In the genomic region with DNA sequence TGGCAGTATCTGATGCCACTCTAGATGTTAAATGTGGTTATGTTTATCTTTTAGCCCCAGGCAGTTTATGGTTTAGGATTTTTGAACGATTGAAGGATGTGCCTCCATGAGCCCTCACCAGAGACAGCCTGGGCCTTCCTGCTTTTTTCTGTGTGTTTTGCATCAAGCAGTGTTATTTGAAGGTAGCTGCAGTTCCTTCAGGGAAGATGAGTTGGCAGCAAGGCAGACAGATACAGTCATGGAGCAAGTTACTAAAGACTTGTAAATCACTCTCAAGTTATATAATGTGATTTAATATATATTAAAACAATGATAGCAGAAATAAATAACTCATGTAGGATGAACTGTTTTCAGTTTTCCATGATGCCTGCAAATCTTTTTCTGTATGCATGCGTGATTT, we compare ENCODE assay signal across 24 cellular contexts.
DNase-seq lines count a peak whose midpoint lies in the region; FAIRE-seq and TF ChIP-seq lines count a peak whose summit lies in the region.
"Had no signal": no experiment of that assay in that cellular context is flagged by ENCODE, and none has a peak within 500 bp of the region (broad histone marks: within the 10 kb centered on the region; RNA-seq: fewer than 3 reads in every experiment).

No MANE protein-coding gene starts in this region.

- TF ChIP-seq CTCF in Loucy (conservative IDR thresholded peaks at IDR 0.05; ENCODE audit: low read length) (no peak), bronchial epithelial cell (IDR thresholded peaks at IDR 0.05; ENCODE audit: insufficient read depth, low read length, severe bottlenecking) (no peak), keratinocyte (optimal IDR thresholded peaks at IDR 0.05 in 1 of 3, IDR thresholded peaks at IDR 0.05 in 1 of 3, conservative IDR thresholded peaks at IDR 0.05 in 1 of 3; ENCODE audit: extremely low read depth in 1 of 3, insufficient read depth in 2 of 3, low read length in 3 of 3) (no peak), uterus (IDR thresholded peaks at IDR 0.05) (no peak)

- no peaks in the 10 kb centered on the region for H3K9me2 ChIP-seq in Loucy (replicated peaks; ENCODE audit: low read depth, low read length)

- no peaks in the 10 kb centered on the region for H3K36me3 ChIP-seq in Loucy (ENCODE audit: insufficient read depth, low read length)
- no peaks in the 10 kb centered on the region for H3K36me3 ChIP-seq in bronchial epithelial cell (ENCODE audit: control insufficient read depth, insufficient read depth, low read length)
- no peaks in the 10 kb centered on the region for H3K36me3 ChIP-seq in keratinocyte (ENCODE audit: control insufficient read depth in 2 of 2, extremely low read depth in 1 of 2, insufficient read depth in 2 of 2, low read length in 2 of 2)
- no peaks in the 10 kb centered on the region for H3K36me3 ChIP-seq in uterus
- H3K36me3 ChIP-seq: BLaER1 treated with 17β-estradiol and CSF1 and Interleukin-3, amounts not matched to agents 10 nM and 100 nM had no signal

- H3K9ac ChIP-seq in Loucy (ENCODE audit: low read depth, low read length, poor library complexity, severe bottlenecking): no peak overlapping the region
- H3K9ac ChIP-seq in keratinocyte (ENCODE audit: control insufficient read depth, extremely low read depth, insufficient read depth, low read length): no peak overlapping the region
- H3K9ac ChIP-seq: BLaER1 treated with 17β-estradiol and CSF1 and Interleukin-3, amounts not matched to agents 10 nM and 100 nM had no signal

- H3K9me3 ChIP-seq in Loucy (ENCODE audit: insufficient read depth, low read depth, low read length) (no peaks in the 10 kb centered on the region), keratinocyte (ENCODE audit: control insufficient read depth, low read depth, low read length) (no peaks in the 10 kb centered on the region), uterus (no peaks in the 10 kb centered on the region)
- H3K9me3 ChIP-seq: BLaER1 treated with 17β-estradiol and CSF1 and Interleukin-3, amounts not matched to agents 10 nM and 100 nM had no signal

- TF ChIP-seq POLR2A in uterus (IDR thresholded peaks at IDR 0.05): no peak

- DNase-seq in bronchial epithelial cell (ENCODE audit: low read depth): peak; percentile 53
- no peak for DNase-seq in epithelial cell of prostate (ENCODE audit: low read depth, low spot score)
- DNase-seq in keratinocyte (ENCODE audit: low read depth, low spot score): no peak
- DNase-seq in COR-L47 (lab: John Stamatoyannopoulos, UW): no peak
- no peak for DNase-seq in uterus
- DNase-seq in G401 (ENCODE audit: low spot score): no peak
- no peak for DNase-seq in stimulated activated CD4-positive, alpha-beta T cell treated with anti-CD3 and anti-CD28 coated beads, Interleukin-4, amount 100 ng/mL, for 1 hour
- DNase-seq: 8988T; CD4-positive, alpha-beta T cell; CD8-positive, alpha-beta T cell; DMS 273 treated with DMSO at 0.1 percent for 48 hours; DMS153; DMS53; DMS79; DND-41; EL; GF-D8 had no signal

- H2AFZ ChIP-seq in Loucy (ENCODE audit: low read length) (peak overlapping the region; percentile 65), keratinocyte (ENCODE audit: control insufficient read depth, low read length) (no peak overlapping the region)

- H3K27me3 ChIP-seq in Loucy (ENCODE audit: insufficient read depth, low read length, poor library complexity, severe bottlenecking): no peaks in the 10 kb centered on the region
- H3K27me3 ChIP-seq in bronchial epithelial cell (ENCODE audit: control insufficient read depth, insufficient read depth, low read length): no peaks in the 10 kb centered on the region
- H3K27me3 ChIP-seq in keratinocyte (ENCODE audit: control insufficient read depth, extremely low read depth, insufficient read depth, low read length): no peaks in the 10 kb centered on the region
- H3K27me3 ChIP-seq in uterus: no peaks in the 10 kb centered on the region
- H3K27me3 ChIP-seq: BLaER1 treated with 17β-estradiol and CSF1 and Interleukin-3, amounts not matched to agents 10 nM and 100 nM had no signal

- H4K20me1 ChIP-seq in Loucy (ENCODE audit: insufficient read depth, low read length, poor library complexity, severe bottlenecking): no peaks in the 10 kb centered on the region
- no peaks in the 10 kb centered on the region for H4K20me1 ChIP-seq in keratinocyte (ENCODE audit: control insufficient read depth, extremely low read depth, insufficient read depth, low read length)
- H4K20me1 ChIP-seq: BLaER1 treated with 17β-estradiol and CSF1 and Interleukin-3, amounts not matched to agents 10 nM and 100 nM had no signal

- H3K4me2 ChIP-seq in Loucy (ENCODE audit: low read depth, low read length, poor library complexity, severe bottlenecking): no peak overlapping the region
- H3K4me2 ChIP-seq in keratinocyte (ENCODE audit: control insufficient read depth, extremely low read depth, insufficient read depth, low read depth, low read length): no peak overlapping the region

- H3K9me1 ChIP-seq in keratinocyte (ENCODE audit: control insufficient read depth, extremely low read depth, insufficient read depth, low read length): no peaks in the 10 kb centered on the region

- H3K4me1 ChIP-seq in Loucy (ENCODE audit: insufficient read depth, low read length, poor library complexity, severe bottlenecking) (peaks cover 24% of the 10 kb centered on the region), keratinocyte (ENCODE audit: control insufficient read depth, extremely low read depth, insufficient read depth, low read length) (peaks cover 41% of the 10 kb centered on the region), uterus (no peaks in the 10 kb centered on the region)

- in situ Hi-C loops in G401 (cut with HindIII; ENCODE audit: low sequenced_read_pairs): no loop called here

- dilution Hi-C loops in keratinocyte (cut with MboI; ENCODE audit: extremely low pct_ligation_motif_present, low sequenced_read_pairs): no loop called here

- FAIRE-seq in bronchial epithelial cell (lab: Jason Lieb, UNC) (no peak), keratinocyte (lab: Jason Lieb, UNC) (peak; percentile 44)
- FAIRE-seq: A204.1, G401.6, GM12891, GM19239 had no signal

- H3K4me3 ChIP-seq in Loucy (ENCODE audit: low read length, poor library complexity, severe bottlenecking) (no peak overlapping the region), bronchial epithelial cell (ENCODE audit: low read depth, low read length) (no peak overlapping the region), keratinocyte (ENCODE audit: control insufficient read depth in 2 of 3, extremely low read depth in 1 of 3, insufficient read depth in 2 of 3, low read depth in 1 of 3, low read length in 3 of 3) (no peak overlapping the region), uterus (no peak overlapping the region)
- H3K4me3 ChIP-seq: BLaER1 treated with 17β-estradiol and CSF1 and Interleukin-3, amounts not matched to agents 10 nM and 100 nM had no signal

- H3K79me2 ChIP-seq in Loucy (ENCODE audit: insufficient read depth, low read length): no peaks in the 10 kb centered on the region
- H3K79me2 ChIP-seq in keratinocyte (ENCODE audit: control insufficient read depth, insufficient read depth, low read length): no peaks in the 10 kb centered on the region

- H3K27ac ChIP-seq in epithelial cell of prostate: peak overlapping the region; percentile 24
- H3K27ac ChIP-seq in keratinocyte (ENCODE audit: control insufficient read depth, insufficient read depth, low read length): no peak overlapping the region
- H3K27ac ChIP-seq in uterus: no peak overlapping the region
- H3K27ac ChIP-seq: C4-2B had no signal

- no peaks in the 10 kb centered on the region for H3F3A ChIP-seq in Loucy (ENCODE audit: low read depth)

- intact Hi-C loops in uterus (cut with DNase I; ENCODE audit: low total_unique reads): no loop called here
